In the genomic region with DNA sequence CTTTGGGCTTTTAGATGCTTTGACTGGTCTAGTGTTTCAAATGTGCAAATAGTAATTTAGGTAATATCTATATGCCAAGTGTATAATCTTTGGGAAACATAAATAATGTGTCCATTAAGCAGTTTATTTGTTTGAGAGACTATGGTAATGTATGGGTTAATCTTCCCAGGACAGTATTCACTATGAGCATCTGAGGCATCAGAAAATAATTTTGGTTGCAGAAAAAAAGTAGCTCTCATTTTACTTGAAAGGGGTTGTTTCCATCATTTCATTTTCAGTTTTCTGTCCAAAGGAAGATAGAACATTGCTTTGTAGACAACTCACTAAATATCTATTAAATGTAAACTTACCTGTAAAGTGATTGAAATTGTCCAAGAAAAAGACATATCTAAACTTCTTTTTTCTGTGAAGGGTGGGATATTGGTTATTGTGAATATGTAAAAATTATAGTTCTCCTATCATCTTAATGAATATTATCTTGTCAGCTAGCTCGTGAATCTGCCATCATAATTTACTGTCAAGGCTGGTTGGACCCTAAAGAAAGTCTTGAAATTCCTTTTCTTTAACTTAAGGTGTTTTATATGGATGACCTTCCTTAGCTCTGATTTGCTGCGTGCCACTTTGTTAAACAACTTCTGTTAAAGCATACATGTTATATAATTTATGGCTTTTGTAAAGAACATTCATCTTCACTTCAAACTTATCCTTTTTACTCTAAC, we compare ENCODE assay signal across 17 cellular contexts.
DNase-seq lines count a peak whose midpoint lies in the region; ATAC-seq and TF ChIP-seq lines count a peak whose summit lies in the region.
"Had no signal": no experiment of that assay in that cellular context is flagged by ENCODE, and none has a peak within 500 bp of the region (broad histone marks: within the 10 kb centered on the region; RNA-seq: fewer than 3 reads in every experiment).

No MANE protein-coding gene starts in this region.

- no peaks in the 10 kb centered on the region for H3K4me1 Mint-ChIP-seq in natural killer cell
- H3K4me1 Mint-ChIP-seq in activated T-cell treated with anti-CD3 and anti-CD28 coated beads, Interleukin-2, amount 50 U/mL, for 4 hours (ENCODE audit: low read depth), result no peaks in the 10 kb centered on the region
- H3K4me1 Mint-ChIP-seq: CD4-positive, CD25-positive, alpha-beta regulatory T cell had no signal

- no peak for TF ChIP-seq CTCF in natural killer cell (IDR thresholded peaks at IDR 0.05)

- H3K27ac Mint-ChIP-seq in natural killer cell, result no peak overlapping the region
- H3K27ac Mint-ChIP-seq: CD4-positive, CD25-positive, alpha-beta regulatory T cell had no signal

- H3K36me3 Mint-ChIP-seq in natural killer cell, result no peaks in the 10 kb centered on the region
- H3K36me3 Mint-ChIP-seq in activated T-cell treated with anti-CD3 and anti-CD28 coated beads, Interleukin-2, amount 50 U/mL, for 4 hours (ENCODE audit: insufficient read depth), result no peaks in the 10 kb centered on the region
- H3K36me3 Mint-ChIP-seq: CD4-positive, CD25-positive, alpha-beta regulatory T cell had no signal

- intact Hi-C loops in natural killer cell (cut with micrococcal nuclease), result no loop called here

- H3K9me3 Mint-ChIP-seq in natural killer cell, result peaks cover 2 to 12% of the 10 kb centered on the region in 2 donors
- no peaks in the 10 kb centered on the region for H3K9me3 Mint-ChIP-seq in activated T-cell treated with anti-CD3 and anti-CD28 coated beads, Interleukin-2, amount 50 U/mL, for 4 hours

- no peak overlapping the region for H3K4me3 Mint-ChIP-seq in natural killer cell
- no peak overlapping the region for H3K4me3 Mint-ChIP-seq in activated T-cell treated with anti-CD3 and anti-CD28 coated beads, Interleukin-2, amount 50 U/mL, for 4 hours
- H3K4me3 Mint-ChIP-seq: CD4-positive, CD25-positive, alpha-beta regulatory T cell had no signal

- peak; percentile 23 for DNase-seq in COLO829 (ENCODE audit: low spot score)
- DNase-seq in OCI-M1 (lab: John Stamatoyannopoulos, UW), result peak; percentile 2
- peak; percentile 32 for DNase-seq in dedifferentiated amniotic fluid mesenchymal stem cell (ENCODE audit: extremely low spot score)
- DNase-seq in non-pigmented ciliary epithelial cell (ENCODE audit: low read depth), result peak; percentile 3
- DNase-seq in natural killer cell, result no peak
- DNase-seq in activated T-cell treated with anti-CD3 and anti-CD28 coated beads, Interleukin-2, amount 50 U/mL, for 4 hours, result no peak
- DNase-seq: Calu3; CD4-positive, CD25-positive, alpha-beta regulatory T cell; DMS79 treated with DMSO at 0.1 percent for 48 hours; MM.1S; NCI-H1105; NCI-H1694 treated with DMSO at 0.1 percent for 48 hours; NCI-H2171; NCI-H510A treated with DMSO at 0.1 percent for 48 hours; SHP77 had no signal

- no peaks in the 10 kb centered on the region for H3K27me3 Mint-ChIP-seq in natural killer cell (ENCODE audit: low read depth in 2 of 2)
- H3K27me3 Mint-ChIP-seq in activated T-cell treated with anti-CD3 and anti-CD28 coated beads, Interleukin-2, amount 50 U/mL, for 4 hours (ENCODE audit: low read depth), result no peaks in the 10 kb centered on the region
- H3K27me3 Mint-ChIP-seq: CD4-positive, CD25-positive, alpha-beta regulatory T cell had no signal

- no peak for ATAC-seq in natural killer cell
- ATAC-seq in activated T-cell treated with anti-CD3 and anti-CD28 coated beads, Interleukin-2, amount 50 U/mL, for 4 hours, result no peak
- no peak for ATAC-seq in HG03175 (IDR thresholded peaks at IDR 0.05; ENCODE audit: unreplicated experiment)
- ATAC-seq: A549 had no signal

Comparison
In these comparisons a context has a peak if more than half of its experiments do, and no peak if none do; other contexts are left out.
1. DNase-seq: peak in COLO829 (single experiment), OCI-M1 (single experiment), dedifferentiated amniotic fluid mesenchymal stem cell (single experiment) and non-pigmented ciliary epithelial cell (single experiment); none in natural killer cell (single experiment) and activated T-cell treated with anti-CD3 and anti-CD28 coated beads, Interleukin-2, amount 50 U/mL, for 4 hours (single experiment).